In genomic region chr11:69700278-69701140, GRCh38 we compare ENCODE assay signal across 9 cellular contexts. TPM values are rescaled to one million over a fixed set of nuclear protein-coding genes. Genes with fewer than 3 reads are reported as not detected.
DNase-seq lines count a peak whose midpoint lies in the region; ATAC-seq, FAIRE-seq and TF ChIP-seq lines count a peak whose summit lies in the region.
"Had no signal": no experiment of that assay in that cellular context is flagged by ENCODE, and none has a peak within 500 bp of the region (broad histone marks: within the 10 kb centered on the region; RNA-seq: fewer than 3 reads in every experiment).

No MANE protein-coding gene starts in this region.

- peak; percentile 66 for FAIRE-seq in H54 (lab: Jason Lieb, UNC)
- FAIRE-seq in RCC 7860 (lab: Jason Lieb, UNC): peak; percentile 44
- FAIRE-seq: colon had no signal

- WGBS in transverse colon (ENCODE audit: low coverage in 1 of 2), 2 donors: 40 to 58% methylated on average over 5 to 18 of the region's 20 CpGs
- 68% methylated on average over 15 of the region's 20 CpGs for WGBS in suprapubic skin

- H3K36me3 ChIP-seq in transverse colon: no peaks in the 10 kb centered on the region
- H3K36me3 ChIP-seq in suprapubic skin: no peaks in the 10 kb centered on the region
- no peaks in the 10 kb centered on the region for H3K36me3 ChIP-seq in breast epithelium

- intact Hi-C loops in Right ventricle myocardium superior (cut with DNase I): loop anchor here (5.0 kb wide), 1 partner anchor 182 kb away; no protein-coding TSS in a partner anchor
- intact Hi-C loops in transverse colon (cut with DNase I; ENCODE audit: low total_unique reads): no loop called here
- intact Hi-C loops in breast epithelium (cut with DNase I; ENCODE audit: low total_unique reads): no loop called here

- TF ChIP-seq POLR2A in H54 (IDR thresholded peaks at IDR 0.05; ENCODE audit: low read depth, low read length): no peak
- no peak for TF ChIP-seq POLR2A in transverse colon (IDR thresholded peaks at IDR 0.05)
- TF ChIP-seq POLR2A in suprapubic skin (IDR thresholded peaks at IDR 0.05): no peak
- TF ChIP-seq POLR2A in breast epithelium (IDR thresholded peaks at IDR 0.05): no peak

- H3K27ac ChIP-seq in transverse colon (no peak overlapping the region), suprapubic skin (no peak overlapping the region), breast epithelium (no peak overlapping the region)

- no peaks in the 10 kb centered on the region for H3K9me3 ChIP-seq in transverse colon
- no peaks in the 10 kb centered on the region for H3K9me3 ChIP-seq in suprapubic skin
- H3K9me3 ChIP-seq in breast epithelium: no peaks in the 10 kb centered on the region

- TF ChIP-seq CTCF in transverse colon (IDR thresholded peaks at IDR 0.05): no peak
- TF ChIP-seq CTCF in suprapubic skin (IDR thresholded peaks at IDR 0.05): no peak
- no peak for TF ChIP-seq CTCF in breast epithelium (IDR thresholded peaks at IDR 0.05)

- DNase-seq in H54 (ENCODE audit: insufficient read length, low spot score) (peak; percentile 90), RCC 7860 (ENCODE audit: low spot score) (peak; percentile 58), Right ventricle myocardium superior (peak; percentile 84), putamen (ENCODE audit: low spot score) (peak; percentile 32), transverse colon (no peak), suprapubic skin (ENCODE audit: low spot score in 2 of 2) (no peak), breast epithelium (ENCODE audit: low spot score in 2 of 2) (no peak), NCI-H187 (lab: John Stamatoyannopoulos, UW) (no peak)

- peaks cover 96% of the 10 kb centered on the region for H3K27me3 ChIP-seq in transverse colon
- H3K27me3 ChIP-seq in suprapubic skin: peaks cover 75% of the 10 kb centered on the region
- peaks cover 5 to 69% of the 10 kb centered on the region in 2 donors for H3K27me3 ChIP-seq in breast epithelium

- in situ Hi-C loops in transverse colon (cut with MboI; ENCODE audit: low pct_ligation_motif_present in 1 of 4, low pct_unique_long_range_greater_than_20kb in 1 of 4, low sequenced_read_pairs in 3 of 4): loop anchor here in 2 of 4 donors (25.0 kb wide), 2 partner anchors 187 to 487 kb away; no protein-coding TSS in a partner anchor

- H3K4me3 ChIP-seq in transverse colon (no peak overlapping the region), suprapubic skin (no peak overlapping the region), breast epithelium (no peak overlapping the region)

- ATAC-seq in Right ventricle myocardium superior (ENCODE audit: poor library complexity): peak; percentile 93

- TF ChIP-seq EP300 in transverse colon (IDR thresholded peaks at IDR 0.05; ENCODE audit: low read depth) (no peak), suprapubic skin (IDR thresholded peaks at IDR 0.05) (no peak)

- H3K4me1 ChIP-seq in transverse colon (peaks cover 6 to 24% (median 15%) of the 10 kb centered on the region in 4 donors), suprapubic skin (peaks cover 33% of the 10 kb centered on the region), breast epithelium (no peaks in the 10 kb centered on the region)

RNA-seq across cellular contexts. Expression of gene FGF19, which starts 3.3 kb away (rescaled TPM):
- total RNA-seq in Right ventricle myocardium superior: not detected
- total RNA-seq in transverse colon: not detected
- total RNA-seq in suprapubic skin: not detected
- total RNA-seq in breast epithelium: not detected

RNA-seq across cellular contexts. Expression of gene LTO1, which starts 25.4 kb away (rescaled TPM):
- total RNA-seq in Right ventricle myocardium superior (7.3 TPM), transverse colon (100 to 1,000 TPM in 1 of 4 donors, 10 to 100 TPM in 3; 28.3 to 131 (median 54.6) TPM), suprapubic skin (10 to 100 TPM; 20.6 to 41.4 (median 22.7) TPM), breast epithelium (10 to 100 TPM; 14.1 to 25.5 (median 18.7) TPM)

RNA-seq across cellular contexts. Expression of gene CCND1, which starts 59.6 kb away (rescaled TPM):
- total RNA-seq in Right ventricle myocardium superior (136 TPM), transverse colon (10 to 100 TPM; 26.4 to 78.0 (median 45.0) TPM), suprapubic skin (100 to 1,000 TPM; 161 to 340 (median 270) TPM), breast epithelium (100 to 1,000 TPM in 1 of 3 donors, 10 to 100 TPM in 2; 42.3 to 199 (median 99.0) TPM)

Comparison
In these comparisons a context has a peak if more than half of its experiments do, and no peak if none do; other contexts are left out.
1. DNase-seq: peak in H54 (single experiment), RCC 7860 (single experiment), Right ventricle myocardium superior (single experiment) and putamen (single experiment); none in transverse colon (single experiment), suprapubic skin (0 of 2), breast epithelium (0 of 2) and NCI-H187 (0 of 2).